Comparison of ENCODE assay signal across 11 cellular contexts in genomic region chr4:141702472-141703182, GRCh38.
A peak's percentile ranks its signal among the peaks of the same experiment; 100 is the strongest.
DNase-seq lines count a peak whose midpoint lies in the region; ATAC-seq, FAIRE-seq and TF ChIP-seq lines count a peak whose summit lies in the region.
"Had no signal": no experiment of that assay in that cellular context is flagged by ENCODE, and none has a peak within 500 bp of the region (broad histone marks: within the 10 kb centered on the region; RNA-seq: fewer than 3 reads in every experiment).

No MANE protein-coding gene starts in this region.

- H3K27me3 ChIP-seq in endothelial cell of umbilical vein (ENCODE audit: control insufficient read depth in 2 of 2, insufficient read depth in 2 of 2, low read length in 2 of 2): no peaks in the 10 kb centered on the region
- H3K27me3 ChIP-seq: upper lobe of left lung had no signal

- H3K27me3 Mint-ChIP-seq in activated T-helper 2 cell treated with anti-CD3 and anti-CD28 coated beads, Interferon-gamma antibody, Interleukin-2, Interleukin-4, amounts not matched to agents 10 μg/mL and 5 μg/mL and 100 μg/mL, durations not matched to agents 14 hours and 24 hours and 36 hours (ENCODE audit: low read depth): no peaks in the 10 kb centered on the region

- no peaks in the 10 kb centered on the region for H3K9me3 Mint-ChIP-seq in activated T-helper 2 cell treated with anti-CD3 and anti-CD28 coated beads, Interferon-gamma antibody, Interleukin-2, Interleukin-4, amounts not matched to agents 10 μg/mL and 5 μg/mL and 100 μg/mL, durations not matched to agents 14 hours and 24 hours and 36 hours

- H3K36me3 Mint-ChIP-seq in activated T-helper 2 cell treated with anti-CD3 and anti-CD28 coated beads, Interferon-gamma antibody, Interleukin-2, Interleukin-4, amounts not matched to agents 10 μg/mL and 5 μg/mL and 100 μg/mL, durations not matched to agents 14 hours and 24 hours and 36 hours (ENCODE audit: low read depth): no peaks in the 10 kb centered on the region

- CTCF ChIA-PET in endothelial cell of umbilical vein (lab: Charles Lee): interaction anchor here (0.7 to 1.8 kb wide), 10 partner anchors 9 to 1018 kb away, joined by 3 to 10 read pairs (median 3); partner anchors contain the start of gene IL15

- no peak overlapping the region for H3K9ac ChIP-seq in endothelial cell of umbilical vein (replicated peaks; ENCODE audit: extremely low read depth, insufficient read depth, low read length)

- H3K9me1 ChIP-seq in endothelial cell of umbilical vein (replicated peaks; ENCODE audit: control insufficient read depth, extremely low read depth, insufficient read depth, low read length): no peaks in the 10 kb centered on the region

- H3K4me2 ChIP-seq in endothelial cell of umbilical vein (ENCODE audit: insufficient read depth, low read length): no peak overlapping the region

- TF ChIP-seq CTCF in endothelial cell of umbilical vein (IDR thresholded peaks at IDR 0.05; ENCODE audit: extremely low read depth in 1 of 2, insufficient read depth in 1 of 2, low read depth in 1 of 2, low read length in 2 of 2): no peak
- peak; percentile 14 for TF ChIP-seq CTCF in retinal pigment epithelial cell (conservative IDR thresholded peaks at IDR 0.05; ENCODE audit: low read depth, low read length)

- DNase-seq in NCI-H82 (lab: John Stamatoyannopoulos, UW) (peak; percentile 6), NCI-H82 treated with DMSO at 0.1 percent for 48 hours (lab: John Stamatoyannopoulos, UW; ENCODE audit: unreplicated experiment) (no peak), NCI-H1092 treated with DMSO at 0.1 percent for 48 hours (lab: John Stamatoyannopoulos, UW) (peak; percentile 20), endothelial cell of umbilical vein (ENCODE audit: low read depth, low spot score) (peak; percentile 20), retinal pigment epithelial cell (ENCODE audit: low read depth) (no peak), LoVo (ENCODE audit: low spot score) (no peak)
- DNase-seq in activated T-helper 2 cell treated with anti-CD3 and anti-CD28 coated beads, Interferon-gamma antibody, Interleukin-2, Interleukin-4, amounts not matched to agents 10 μg/mL and 5 μg/mL and 100 μg/mL, durations not matched to agents 14 hours and 24 hours and 36 hours (ENCODE audit: low spot score): no peak
- DNase-seq: effector memory CD4-positive, alpha-beta T cell; upper lobe of left lung had no signal

- no peak overlapping the region for H3K4me3 ChIP-seq in endothelial cell of umbilical vein (replicated peaks in 1 of 3; ENCODE audit: insufficient read depth in 1 of 3, low read depth in 1 of 3, low read length in 3 of 3)
- no peak overlapping the region for H3K4me3 ChIP-seq in retinal pigment epithelial cell (ENCODE audit: low read length)
- H3K4me3 ChIP-seq: upper lobe of left lung had no signal

- H3K36me3 ChIP-seq in endothelial cell of umbilical vein (ENCODE audit: control insufficient read depth in 2 of 2, extremely low read depth in 1 of 2, insufficient read depth in 2 of 2, low read length in 2 of 2): no peaks in the 10 kb centered on the region
- H3K36me3 ChIP-seq: upper lobe of left lung had no signal

- H3K9me3 ChIP-seq in endothelial cell of umbilical vein (replicated peaks; ENCODE audit: control insufficient read depth, insufficient read depth, low read length): no peaks in the 10 kb centered on the region
- H3K9me3 ChIP-seq: upper lobe of left lung had no signal

- peaks cover 3% of the 10 kb centered on the region for H3K4me1 Mint-ChIP-seq in activated T-helper 2 cell treated with anti-CD3 and anti-CD28 coated beads, Interferon-gamma antibody, Interleukin-2, Interleukin-4, amounts not matched to agents 10 μg/mL and 5 μg/mL and 100 μg/mL, durations not matched to agents 14 hours and 24 hours and 36 hours (ENCODE audit: low read depth)

- H3K4me3 Mint-ChIP-seq in activated T-helper 2 cell treated with anti-CD3 and anti-CD28 coated beads, Interferon-gamma antibody, Interleukin-2, Interleukin-4, amounts not matched to agents 10 μg/mL and 5 μg/mL and 100 μg/mL, durations not matched to agents 14 hours and 24 hours and 36 hours (ENCODE audit: low read depth): no peak overlapping the region

- FAIRE-seq in endothelial cell of umbilical vein (lab: Jason Lieb, UNC): no peak

- TF ChIP-seq POLR2A in endothelial cell of umbilical vein (IDR thresholded peaks at IDR 0.05; ENCODE audit: low read depth, low read length): no peak

- POLR2A ChIA-PET in endothelial cell of umbilical vein (lab: Charles Lee): interaction anchor here (0.6 kb wide), 1 partner anchor 367 kb away, joined by 4 read pairs; no protein-coding TSS in a partner anchor

- ATAC-seq in GM18868 (IDR thresholded peaks at IDR 0.05; ENCODE audit: unreplicated experiment): no peak
- ATAC-seq: activated naive CD4-positive, alpha-beta T cell treated with anti-CD3 and anti-CD28 coated beads, Interleukin-2, amount 50 U/mL, for 72 hours had no signal

- dilution Hi-C loops in endothelial cell of umbilical vein (cut with MboI; ENCODE audit: extremely low pct_ligation_motif_present, low sequenced_read_pairs): no loop called here

- no peaks in the 10 kb centered on the region for H3K4me1 ChIP-seq in endothelial cell of umbilical vein (ENCODE audit: control insufficient read depth, extremely low read depth, insufficient read depth, low read length)
- H3K4me1 ChIP-seq: upper lobe of left lung had no signal

- intact Hi-C loops in endothelial cell of umbilical vein (cut with micrococcal nuclease): loop anchor here (10.0 kb wide), 1 partner anchor 1142 kb away; the partner anchor contains the start of gene INPP4B
- intact Hi-C loops in activated T-helper 2 cell treated with anti-CD3 and anti-CD28 coated beads, Interferon-gamma antibody, Interleukin-2, Interleukin-4, amounts not matched to agents 10 μg/mL and 5 μg/mL and 100 μg/mL, durations not matched to agents 14 hours and 24 hours and 36 hours (cut with micrococcal nuclease): loop anchor here (2.0 kb wide), 1 partner anchor 1144 kb away; the partner anchor contains the start of gene INPP4B

- no peaks in the 10 kb centered on the region for H4K20me1 ChIP-seq in endothelial cell of umbilical vein (replicated peaks; ENCODE audit: control insufficient read depth, extremely low read depth, insufficient read depth, low read length)

- no peak overlapping the region for H3K27ac ChIP-seq in endothelial cell of umbilical vein (ENCODE audit: insufficient read depth, low read depth, low read length)
- H3K27ac ChIP-seq: upper lobe of left lung had no signal

- no peak overlapping the region for H3K27ac Mint-ChIP-seq in activated T-helper 2 cell treated with anti-CD3 and anti-CD28 coated beads, Interferon-gamma antibody, Interleukin-2, Interleukin-4, amounts not matched to agents 10 μg/mL and 5 μg/mL and 100 μg/mL, durations not matched to agents 14 hours and 24 hours and 36 hours
- H3K27ac Mint-ChIP-seq: activated naive CD4-positive, alpha-beta T cell treated with anti-CD3 and anti-CD28 coated beads, Interleukin-2, amount 50 U/mL, for 72 hours had no signal

- no TSS peak for BruUV-seq in endothelial cell of umbilical vein (replicated peaks; lab: Mats Ljungman, UMichigan)

- no peak overlapping the region for H2AFZ ChIP-seq in endothelial cell of umbilical vein (ENCODE audit: low read depth, low read length)

- H3K79me2 ChIP-seq in endothelial cell of umbilical vein (ENCODE audit: control insufficient read depth, insufficient read depth, low read length): no peaks in the 10 kb centered on the region

TF ChIP-seq in endothelial cell of umbilical vein, 7 proteins besides CTCF, POLR2A, EP300 and RAD21:
- no peak for TF ChIP-seq MYC (IDR thresholded peaks at IDR 0.05; ENCODE audit: low read depth, low read length)
- TF ChIP-seq GATA2 (IDR thresholded peaks at IDR 0.05; ENCODE audit: insufficient read depth, insufficient read length, low read depth, low read length): no peak
- TF ChIP-seq JUN (IDR thresholded peaks at IDR 0.05; ENCODE audit: borderline replicate concordance, insufficient read depth, insufficient read length, low read depth): no peak
- TF ChIP-seq EZH2 (IDR thresholded peaks at IDR 0.05; ENCODE audit: borderline replicate concordance, low read depth, low read length, severe bottlenecking): no peak
- no peak for TF ChIP-seq POLR2AphosphoS5 (IDR thresholded peaks at IDR 0.05; ENCODE audit: insufficient read depth, low read depth, low read length)
- TF ChIP-seq FOS (IDR thresholded peaks at IDR 0.05; ENCODE audit: borderline replicate concordance, insufficient read depth, low read length): no peak
- TF ChIP-seq MAX (IDR thresholded peaks at IDR 0.05; ENCODE audit: insufficient read depth, insufficient read length): no peak
TF ChIP-seq in endothelial cell of umbilical vein: peak in this region for 0.

Comparison
In these comparisons a context has a peak if more than half of its experiments do, and no peak if none do; other contexts are left out.
1. DNase-seq: peak in NCI-H82 (single experiment), NCI-H1092 treated with DMSO at 0.1 percent for 48 hours (single experiment) and endothelial cell of umbilical vein (single experiment); none in NCI-H82 treated with DMSO at 0.1 percent for 48 hours (single experiment), retinal pigment epithelial cell (single experiment), LoVo (single experiment) and activated T-helper 2 cell treated with anti-CD3 and anti-CD28 coated beads, Interferon-gamma antibody, Interleukin-2, Interleukin-4, amounts not matched to agents 10 μg/mL and 5 μg/mL and 100 μg/mL, durations not matched to agents 14 hours and 24 hours and 36 hours (single experiment).